8 cellular contexts compared by ENCODE assay signal in the genomic region with DNA sequence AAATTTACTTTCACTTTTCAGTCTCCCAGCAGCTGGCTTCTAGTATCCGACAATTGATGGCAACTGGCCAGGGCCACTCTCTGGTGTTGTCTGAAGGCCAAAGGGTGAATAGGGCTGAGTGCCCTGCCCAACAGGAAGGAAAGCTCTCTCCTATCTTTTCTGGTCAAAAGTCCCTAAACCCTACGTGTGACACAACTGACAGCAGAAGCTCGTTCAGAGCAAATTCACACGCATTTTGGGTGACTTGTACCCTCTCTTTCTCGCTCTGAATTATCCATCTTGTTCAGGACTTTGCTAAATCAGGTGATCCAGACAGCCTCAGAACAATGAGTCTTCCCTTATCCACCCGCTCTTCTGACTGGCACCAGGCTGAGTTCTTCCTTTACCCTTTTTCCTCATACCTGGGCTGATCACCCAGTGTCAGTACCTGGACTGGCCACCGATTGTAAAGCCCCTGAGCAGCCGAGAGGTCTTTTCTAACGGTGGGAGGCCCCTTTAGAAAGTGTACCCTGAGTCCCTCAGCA. TPM values are rescaled to one million over a fixed set of nuclear protein-coding genes. Genes with fewer than 3 reads are reported as not detected.
DNase-seq lines count a peak whose midpoint lies in the region; ATAC-seq and TF ChIP-seq lines count a peak whose summit lies in the region.
"Not testable (repeated sequence)": the region's sequence is repeated elsewhere in the genome, so short reads cannot be mapped to it uniquely, and the experiment has no call there.

No MANE protein-coding gene starts in this region.

- not testable (repeated sequence) for TF ChIP-seq RAD21 in liver (IDR thresholded peaks at IDR 0.05)

- 39% methylated on average over 9 of the region's 9 CpGs for WGBS in liver
- 47 to 60% methylated on average over 8 to 9 of the region's 9 CpGs for WGBS in transverse colon (ENCODE audit: low coverage in 1 of 2), 2 donors

- ATAC-seq in T-helper 17 cell: not testable (repeated sequence)
- peak; percentile 64 for ATAC-seq in Right ventricle myocardium inferior

- not testable (repeated sequence) for H3K9ac ChIP-seq in liver (ENCODE audit: low read depth in 1 of 2, low read length in 2 of 2)

- H3K27me3 ChIP-seq in liver (ENCODE audit: control insufficient read depth in 4 of 4, insufficient read depth in 4 of 4, low read length in 3 of 4); transverse colon: not testable (repeated sequence)

- H3K36me3 Mint-ChIP-seq in T-helper 17 cell (ENCODE audit: low read depth); activated naive CD8-positive, alpha-beta T cell; nephron progenitor cell (ENCODE audit: low read depth): not testable (repeated sequence)

- H3K4me1 ChIP-seq in liver (ENCODE audit: control insufficient read depth in 4 of 4, insufficient read depth in 4 of 4, low read length in 3 of 4); transverse colon: not testable (repeated sequence)

- H3K4me3 Mint-ChIP-seq in T-helper 17 cell (peak overlapping the region; percentile 63), nephron progenitor cell (peak overlapping the region; percentile 14)
- H3K4me3 Mint-ChIP-seq in activated naive CD8-positive, alpha-beta T cell: peak overlapping the region; percentile 24

- not testable (repeated sequence) for TF ChIP-seq CTCF in liver (IDR thresholded peaks at IDR 0.05; ENCODE audit: low read depth, low read length, missing input control); nephron progenitor cell (IDR thresholded peaks at IDR 0.05)
- peak in 1 of 5 experiments; percentile 23 for TF ChIP-seq CTCF in transverse colon (IDR thresholded peaks at IDR 0.05)

- not testable (repeated sequence) for TF ChIP-seq EP300 in transverse colon (IDR thresholded peaks at IDR 0.05; ENCODE audit: low read depth)

- not testable (repeated sequence) for H3K9me3 Mint-ChIP-seq in activated naive CD8-positive, alpha-beta T cell (ENCODE audit: low read depth)
- H3K9me3 Mint-ChIP-seq in nephron progenitor cell: peaks cover 11% of the 10 kb centered on the region

- not testable (repeated sequence) for H3K9me3 ChIP-seq in T-helper 17 cell (ENCODE audit: control insufficient read depth, low read length, poor library complexity, severe bottlenecking); liver (ENCODE audit: control insufficient read depth in 4 of 4, low read length in 3 of 4); transverse colon

- not testable (repeated sequence) for H3K4me1 Mint-ChIP-seq in T-helper 17 cell; activated naive CD8-positive, alpha-beta T cell (ENCODE audit: low read depth)
- H3K4me1 Mint-ChIP-seq in nephron progenitor cell: peaks cover 11% of the 10 kb centered on the region

- DNase-seq in DMS 273 (lab: John Stamatoyannopoulos, UW; ENCODE audit: unreplicated experiment): peak; percentile 25
- peak; percentile 82 for DNase-seq in NCI-H2196 (lab: John Stamatoyannopoulos, UW; ENCODE audit: unreplicated experiment)
- not testable (repeated sequence) for DNase-seq in T-helper 17 cell, nephron progenitor cell
- peak; percentile 74 for DNase-seq in Right ventricle myocardium inferior (ENCODE audit: missing footprints)
- DNase-seq in transverse colon: peak; percentile 91

- intact Hi-C loops in Right ventricle myocardium inferior (cut with DNase I); transverse colon (cut with DNase I; ENCODE audit: low total_unique reads): not testable (repeated sequence)

- H3K27ac Mint-ChIP-seq in T-helper 17 cell; activated naive CD8-positive, alpha-beta T cell; nephron progenitor cell: not testable (repeated sequence)

- TF ChIP-seq POLR2A in transverse colon (IDR thresholded peaks at IDR 0.05): peak; percentile 33

- in situ Hi-C loops in transverse colon (cut with MboI; ENCODE audit: low pct_ligation_motif_present in 1 of 4, low pct_unique_long_range_greater_than_20kb in 1 of 4, low sequenced_read_pairs in 3 of 4): not testable (repeated sequence)

- H3K27ac ChIP-seq in liver (ENCODE audit: low read depth in 1 of 2, low read length in 2 of 2) (peak overlapping the region; percentile 46 to 74), transverse colon (peak overlapping the region; percentile 43 to 82 (median 64))

- not testable (repeated sequence) for H3K4me3 ChIP-seq in liver (ENCODE audit: low read depth in 1 of 3, low read length in 3 of 3); transverse colon

- not testable (repeated sequence) for H3K36me3 ChIP-seq in liver (ENCODE audit: control insufficient read depth in 4 of 4, insufficient read depth in 3 of 4, low read depth in 1 of 4, low read length in 3 of 4); transverse colon

- H3K27me3 Mint-ChIP-seq in T-helper 17 cell: peaks cover 52% of the 10 kb centered on the region
- not testable (repeated sequence) for H3K27me3 Mint-ChIP-seq in activated naive CD8-positive, alpha-beta T cell; nephron progenitor cell (ENCODE audit: low read depth, poor library complexity)

TF ChIP-seq in liver, 16 proteins besides CTCF, POLR2A, EP300 and RAD21:
- peak; percentile 54 to 63 for TF ChIP-seq HNF4A (conservative IDR thresholded peaks at IDR 0.05)
- TF ChIP-seq NR2F2 (IDR thresholded peaks at IDR 0.05): peak; percentile 61
- peak; percentile 62 for TF ChIP-seq SP1 (IDR thresholded peaks at IDR 0.05)
- peak; percentile 60 to 61 for TF ChIP-seq RXRA (IDR thresholded peaks at IDR 0.05)
- TF ChIP-seq GABPA (IDR thresholded peaks at IDR 0.05 in 1 of 2, conservative IDR thresholded peaks at IDR 0.05 in 1 of 2): peak in 1 of 2 donors; percentile 29
- peak; percentile 25 for TF ChIP-seq YY1 (IDR thresholded peaks at IDR 0.05)
TF ChIP-seq in liver: peak in this region for 6; not testable (repeated sequence) for 10.

RNA-seq across cellular contexts. Expression of a gene that starts 21.8 kb away (rescaled TPM):
- total RNA-seq in T-helper 17 cell: 10 to 100 TPM; 21.9 to 22.6 TPM
- total RNA-seq in Right ventricle myocardium inferior: 4.1 TPM
- total RNA-seq in liver: 1 to 10 TPM; 2.5 to 8.9 TPM
- 1 to 10 TPM; 4.4 to 8.0 TPM for polyA plus RNA-seq in liver
- total RNA-seq in transverse colon: 10 to 100 TPM; 15.0 to 21.2 (median 17.7) TPM
